In genomic region chrX:69234624-69235023, GRCh38 we compare ENCODE assay signal across 18 cellular contexts.
DNase-seq lines count a peak whose midpoint lies in the region; ATAC-seq and TF ChIP-seq lines count a peak whose summit lies in the region.
"Had no signal": no experiment of that assay in that cellular context is flagged by ENCODE, and none has a peak within 500 bp of the region (broad histone marks: within the 10 kb centered on the region; RNA-seq: fewer than 3 reads in every experiment).

No MANE protein-coding gene starts in this region.

- H3K56ac ChIP-seq in H9 (ENCODE audit: insufficient read length, low read depth, low read length) = no peak overlapping the region

- peaks cover 94% of the 10 kb centered on the region for H3K27me3 Mint-ChIP-seq in H9 (ENCODE audit: low read depth)
- H3K27me3 Mint-ChIP-seq: CD4-positive, alpha-beta memory T cell had no signal

- H3K4me3 ChIP-seq in GM12865 (ENCODE audit: low read depth, low read length) (no peak overlapping the region), OCI-LY3 (ENCODE audit: low read length) (no peak overlapping the region)
- H3K4me3 ChIP-seq: BLaER1, GM12878, HAP-1, K562 had no signal

- no peaks in the 10 kb centered on the region for H3K4me1 Mint-ChIP-seq in H9
- H3K4me1 Mint-ChIP-seq: CD14-positive monocyte; CD4-positive, alpha-beta memory T cell had no signal

- no peak overlapping the region for H2BK15ac ChIP-seq in H9 (ENCODE audit: low read depth, low read length)

- peaks cover 55 to 57% of the 10 kb centered on the region in 2 experiments for H3K9me3 Mint-ChIP-seq in H9
- H3K9me3 Mint-ChIP-seq: CD4-positive, alpha-beta memory T cell had no signal

- H2BK20ac ChIP-seq in H9 (ENCODE audit: low read depth, low read length, poor library complexity, severe bottlenecking) = no peak overlapping the region

- no peak overlapping the region for H2BK120ac ChIP-seq in H9 (ENCODE audit: low read depth, low read length, poor library complexity, severe bottlenecking)

- peak; percentile 8 for DNase-seq in GM12865 (ENCODE audit: low read depth)
- peak; percentile 43 for DNase-seq in mesenteric fat pad (ENCODE audit: low spot score)
- no peak for DNase-seq in cardiac septum (ENCODE audit: low spot score)
- no peak for DNase-seq in H9
- no peak for DNase-seq in DMS79 (lab: John Stamatoyannopoulos, UW)
- DNase-seq: 8988T; CD4-positive, alpha-beta memory T cell; DMS153; DMS79 treated with DMSO at 0.1 percent for 48 hours; GF-D8; IMR-90 had no signal

- H4K5ac ChIP-seq in H9 (ENCODE audit: insufficient read length, low read depth, low read length) = no peak overlapping the region

- no peak overlapping the region for H2AFZ ChIP-seq in OCI-LY3 (ENCODE audit: low read depth, low read length)
- H2AFZ ChIP-seq in H9 (ENCODE audit: low read length) = no peak overlapping the region

- H3T11ph ChIP-seq in H9 (ENCODE audit: low read length) = no peak overlapping the region

- H3K23ac ChIP-seq in H9 (ENCODE audit: insufficient read length, low read depth, low read length) = no peak overlapping the region

- H3K4me3 Mint-ChIP-seq in H9 = no peak overlapping the region
- H3K4me3 Mint-ChIP-seq: CD14-positive monocyte; CD4-positive, alpha-beta memory T cell had no signal

- no peak overlapping the region for H4K8ac ChIP-seq in H9 (replicated peaks; ENCODE audit: insufficient read length, low read depth, low read length)

- H2AK5ac ChIP-seq in H9 (ENCODE audit: insufficient read length, low read length) = no peak overlapping the region

- peak; percentile 62 for ATAC-seq in GM18519 (IDR thresholded peaks at IDR 0.05; ENCODE audit: low FRiP score, unreplicated experiment)
- ATAC-seq: GM12878, K562 had no signal

- H3K9ac ChIP-seq in OCI-LY3 (ENCODE audit: low read length) = no peak overlapping the region
- no peak overlapping the region for H3K9ac ChIP-seq in H9 (ENCODE audit: extremely low read depth, insufficient read length, low read length)
- H3K9ac ChIP-seq: BLaER1 had no signal

- no peak overlapping the region for H3K27ac ChIP-seq in OCI-LY3 (ENCODE audit: low read length)
- no peak overlapping the region for H3K27ac ChIP-seq in H9 (ENCODE audit: insufficient read length, low read depth, low read length)
- H3K27ac ChIP-seq: BLaER1 had no signal

- H3K36me3 Mint-ChIP-seq in H9 (ENCODE audit: insufficient read depth in 1 of 3, low read depth in 3 of 3) = no peaks in the 10 kb centered on the region
- H3K36me3 Mint-ChIP-seq: CD14-positive monocyte; CD4-positive, alpha-beta memory T cell had no signal

- H2BK5ac ChIP-seq in H9 (ENCODE audit: insufficient read length, low read length) = no peak overlapping the region

- H4K20me1 ChIP-seq in OCI-LY3 (ENCODE audit: insufficient read depth, low read length) (no peaks in the 10 kb centered on the region), H9 (ENCODE audit: control insufficient read depth, insufficient read depth, insufficient read length) (no peaks in the 10 kb centered on the region)
- H4K20me1 ChIP-seq: BLaER1 had no signal

- no peak overlapping the region for H4K91ac ChIP-seq in H9 (ENCODE audit: insufficient read length, low read depth, low read length)

- no peaks in the 10 kb centered on the region for H3K79me2 ChIP-seq in OCI-LY3 (ENCODE audit: low read length)
- H3K79me2 ChIP-seq in H9 (ENCODE audit: insufficient read depth, low read length) = no peaks in the 10 kb centered on the region

- no peaks in the 10 kb centered on the region for H3K9me3 ChIP-seq in OCI-LY3 (ENCODE audit: insufficient read depth, low read length)
- H3K9me3 ChIP-seq in H9 (ENCODE audit: control insufficient read depth, low read depth, low read length) = no peaks in the 10 kb centered on the region
- H3K9me3 ChIP-seq: BLaER1, HAP-1 had no signal

- TF ChIP-seq CTCF in GM12865 (IDR thresholded peaks at IDR 0.05; ENCODE audit: insufficient read depth, low read depth, low read length, missing control alignments) (no peak), OCI-LY3 (IDR thresholded peaks at IDR 0.05; ENCODE audit: low read depth, low read length) (no peak), H9 (conservative IDR thresholded peaks at IDR 0.05) (no peak)

- H2BK12ac ChIP-seq in H9 (ENCODE audit: insufficient read length, low read depth, low read length) = no peak overlapping the region

- H3K4me2 ChIP-seq in OCI-LY3 (ENCODE audit: low read length) (peak overlapping the region; percentile 28; the same call in 1 of the 2 replicates), H9 (ENCODE audit: insufficient read depth, insufficient read length, low read length) (no peak overlapping the region)
- H3K4me2 ChIP-seq: BLaER1 had no signal

- no peak overlapping the region for H3K27ac Mint-ChIP-seq in H9
- H3K27ac Mint-ChIP-seq: CD14-positive monocyte; CD4-positive, alpha-beta memory T cell had no signal

- intact Hi-C loops in cardiac septum (cut with DNase I) = loop anchor here (5.0 kb wide), 1 partner anchor 48 kb away; no protein-coding TSS in a partner anchor

- no peak overlapping the region for H3K4ac ChIP-seq in H9 (ENCODE audit: low read depth, low read length)

- no peaks in the 10 kb centered on the region for H3K36me3 ChIP-seq in OCI-LY3 (replicated peaks; ENCODE audit: low read depth, low read length)
- H3K36me3 ChIP-seq: BLaER1, HAP-1 had no signal

- H3K14ac ChIP-seq in H9 (ENCODE audit: insufficient read depth, low read length) = no peak overlapping the region

- H3K23me2 ChIP-seq in H9 (ENCODE audit: insufficient read length, low read depth, low read length, poor library complexity, severe bottlenecking) = no peaks in the 10 kb centered on the region

- H3K79me1 ChIP-seq in H9 (ENCODE audit: insufficient read depth, low read depth, low read length, poor library complexity, severe bottlenecking) = no peaks in the 10 kb centered on the region

- H3K27me3 ChIP-seq in OCI-LY3 (ENCODE audit: low read depth, low read length) (no peaks in the 10 kb centered on the region), H9 (ENCODE audit: insufficient read depth, low read length) (peaks cover 1% of the 10 kb centered on the region; the same call in 1 of the 2 replicates)

- H3K18ac ChIP-seq in H9 (ENCODE audit: insufficient read length, low read depth, low read length) = no peak overlapping the region

- peaks cover 9% of the 10 kb centered on the region for H3K4me1 ChIP-seq in OCI-LY3 (ENCODE audit: low read length)
- no peaks in the 10 kb centered on the region for H3K4me1 ChIP-seq in H9 (ENCODE audit: insufficient read depth, low read length)
- H3K4me1 ChIP-seq: BLaER1 had no signal

Comparison
In these comparisons a context has a peak if more than half of its experiments do, and no peak if none do; other contexts are left out.
1. DNase-seq: peak in GM12865 (single experiment) and mesenteric fat pad (single experiment); none in cardiac septum (single experiment), H9 (single experiment) and DMS79 (single experiment).